18 cellular contexts compared by ENCODE assay signal in genomic region chr6:169071394-169071793, GRCh38.
A peak's percentile ranks its signal among the peaks of the same experiment; 100 is the strongest.
DNase-seq lines count a peak whose midpoint lies in the region; TF ChIP-seq lines count a peak whose summit lies in the region.
"Had no signal": no experiment of that assay in that cellular context is flagged by ENCODE, and none has a peak within 500 bp of the region (broad histone marks: within the 10 kb centered on the region; RNA-seq: fewer than 3 reads in every experiment).

No MANE protein-coding gene starts in this region.

- H3K36me3 ChIP-seq in adipocyte (ENCODE audit: control insufficient read depth, insufficient read depth, low read length, severe bottlenecking), result no peaks in the 10 kb centered on the region
- H3K36me3 ChIP-seq in hepatocyte (replicated peaks; ENCODE audit: insufficient read depth, low read depth), result no peaks in the 10 kb centered on the region
- no peaks in the 10 kb centered on the region for H3K36me3 ChIP-seq in skeletal muscle tissue (ENCODE audit: control insufficient read depth in 3 of 3, insufficient read depth in 3 of 3, low read length in 3 of 3)
- no peaks in the 10 kb centered on the region for H3K36me3 ChIP-seq in OCI-LY7 (ENCODE audit: insufficient read depth, low read length)
- no peaks in the 10 kb centered on the region for H3K36me3 ChIP-seq in PC-9 (ENCODE audit: low read depth)
- H3K36me3 ChIP-seq: pancreas, thyroid gland had no signal

- H2AFZ ChIP-seq in hepatocyte, result no peak overlapping the region
- H2AFZ ChIP-seq in OCI-LY7 (ENCODE audit: low read length), result no peak overlapping the region
- no peak overlapping the region for H2AFZ ChIP-seq in PC-9

- intact Hi-C loops in OCI-LY7 (cut with micrococcal nuclease; ENCODE audit: unreplicated experiment) (no loop called here), PC-9 (cut with micrococcal nuclease; ENCODE audit: unreplicated experiment) (no loop called here)

- H3K9me2 ChIP-seq in hepatocyte (replicated peaks; ENCODE audit: insufficient read depth) (no peaks in the 10 kb centered on the region), OCI-LY7 (ENCODE audit: insufficient read depth, low read length) (no peaks in the 10 kb centered on the region), PC-9 (ENCODE audit: insufficient read depth) (no peaks in the 10 kb centered on the region)

- no TSS peak for BruUV-seq in OCI-LY7 (replicated peaks; lab: Mats Ljungman, UMichigan)
- BruUV-seq in PC-9 (replicated peaks; lab: Mats Ljungman, UMichigan), result no TSS peak

- H3K4me3 ChIP-seq in adipocyte (ENCODE audit: low read length), result peak overlapping the region; percentile 44
- H3K4me3 ChIP-seq in hepatocyte, result no peak overlapping the region
- no peak overlapping the region for H3K4me3 ChIP-seq in skeletal muscle tissue (ENCODE audit: low read length in 3 of 3)
- H3K4me3 ChIP-seq in OCI-LY7 (ENCODE audit: low read depth, low read length, poor library complexity, severe bottlenecking), result no peak overlapping the region
- no peak overlapping the region for H3K4me3 ChIP-seq in PC-9
- H3K4me3 ChIP-seq: pancreas, thyroid gland had no signal

- no peaks in the 10 kb centered on the region for H3K9me3 ChIP-seq in adipocyte (ENCODE audit: control insufficient read depth, low read length)
- no peaks in the 10 kb centered on the region for H3K9me3 ChIP-seq in hepatocyte (ENCODE audit: low read depth)
- H3K9me3 ChIP-seq in skeletal muscle tissue (ENCODE audit: control insufficient read depth in 3 of 3, low read length in 3 of 3), result no peaks in the 10 kb centered on the region
- no peaks in the 10 kb centered on the region for H3K9me3 ChIP-seq in OCI-LY7 (ENCODE audit: low read length)
- no peaks in the 10 kb centered on the region for H3K9me3 ChIP-seq in PC-9 (ENCODE audit: insufficient read depth, low read depth)
- H3K9me3 ChIP-seq: pancreas, thyroid gland had no signal

- H3F3A ChIP-seq in PC-9 (ENCODE audit: insufficient read depth, low read depth), result no peaks in the 10 kb centered on the region

- no peaks in the 10 kb centered on the region for H4K20me1 ChIP-seq in hepatocyte (ENCODE audit: insufficient read depth, poor library complexity, severe bottlenecking)
- H4K20me1 ChIP-seq in OCI-LY7 (ENCODE audit: insufficient read depth, low read length), result no peaks in the 10 kb centered on the region
- H4K20me1 ChIP-seq in PC-9 (ENCODE audit: insufficient read depth), result no peaks in the 10 kb centered on the region

- WGBS in hepatocyte (ENCODE audit: low lambda C conversion rate, missing lambda C conversion rate), result 82% methylated on average over 7 of the region's 7 CpGs

- no peaks in the 10 kb centered on the region for H3K27me3 ChIP-seq in adipocyte (replicated peaks; ENCODE audit: control insufficient read depth, insufficient read depth, low read length)
- no peaks in the 10 kb centered on the region for H3K27me3 ChIP-seq in hepatocyte
- no peaks in the 10 kb centered on the region for H3K27me3 ChIP-seq in skeletal muscle tissue (ENCODE audit: control insufficient read depth in 3 of 3, insufficient read depth in 3 of 3, low read length in 3 of 3)
- H3K27me3 ChIP-seq in PC-9 (ENCODE audit: insufficient read depth, low read depth), result peaks cover 70% of the 10 kb centered on the region
- H3K27me3 ChIP-seq: pancreas, thyroid gland had no signal

- H3K27ac ChIP-seq in hepatocyte, result peak overlapping the region; percentile 21
- peak overlapping the region; percentile 50 for H3K27ac ChIP-seq in skeletal muscle tissue (ENCODE audit: low read depth, low read length)
- H3K27ac ChIP-seq in OCI-LY7 (ENCODE audit: low read depth, low read length, poor library complexity, severe bottlenecking), result no peak overlapping the region
- no peak overlapping the region for H3K27ac ChIP-seq in PC-9
- H3K27ac ChIP-seq: thyroid gland had no signal

- TF ChIP-seq CTCF in hepatocyte (IDR thresholded peaks at IDR 0.05; ENCODE audit: poor library complexity) (no peak), OCI-LY7 (conservative IDR thresholded peaks at IDR 0.05; ENCODE audit: low read length) (no peak), PC-9 (conservative IDR thresholded peaks at IDR 0.05) (no peak)

- DNase-seq in EH (ENCODE audit: low read depth) (peak; percentile 9), adipocyte (ENCODE audit: low read depth) (no peak), hepatocyte (ENCODE audit: low spot score) (no peak), OCI-LY7 (ENCODE audit: low spot score) (no peak), PC-9 (no peak), GM03348 (ENCODE audit: low spot score) (no peak)
- DNase-seq in activated CD4-positive, alpha-beta T cell treated with anti-CD3 and anti-CD28 coated beads for 48 hours, result no peak
- DNase-seq: activated CD4-positive, alpha-beta memory T cell treated with anti-CD3 and anti-CD28 coated beads for 36 hours; activated T-cell treated with anti-CD3 and anti-CD28 coated beads, Interleukin-2, amount 50 U/mL, for 4 hours; CD4-positive, alpha-beta memory T cell; KBM-7; MV-4-11; NCI-H187 treated with DMSO at 0.1 percent for 48 hours; NCI-H345; pancreas; small intestine; thyroid gland had no signal

- H3K79me2 ChIP-seq in hepatocyte, result no peaks in the 10 kb centered on the region
- no peaks in the 10 kb centered on the region for H3K79me2 ChIP-seq in OCI-LY7 (ENCODE audit: insufficient read depth, low read depth, low read length)
- H3K79me2 ChIP-seq in PC-9 (ENCODE audit: low read depth), result no peaks in the 10 kb centered on the region

- H3K4me2 ChIP-seq in hepatocyte (no peak overlapping the region), OCI-LY7 (ENCODE audit: low read length) (no peak overlapping the region), PC-9 (no peak overlapping the region)

- peak overlapping the region; percentile 79 for H3K9ac ChIP-seq in adipocyte (ENCODE audit: low read length)
- no peak overlapping the region for H3K9ac ChIP-seq in skeletal muscle tissue (ENCODE audit: low read depth in 1 of 3, low read length in 3 of 3)

- CTCF ChIA-PET in OCI-LY7 (lab: Charles Lee; ENCODE audit: unreplicated experiment) (no interaction called here), PC-9 (lab: Charles Lee) (no interaction called here)

- POLR2A ChIA-PET in OCI-LY7 (lab: Charles Lee), result no interaction called here
- POLR2A ChIA-PET in PC-9 (lab: Charles Lee; ENCODE audit: unreplicated experiment), result no interaction called here

- H3K4me1 ChIP-seq in adipocyte (ENCODE audit: control insufficient read depth, insufficient read depth, low read length), result peaks cover 60% of the 10 kb centered on the region
- H3K4me1 ChIP-seq in hepatocyte (ENCODE audit: insufficient read depth), result peaks cover 9% of the 10 kb centered on the region
- H3K4me1 ChIP-seq in skeletal muscle tissue (ENCODE audit: control insufficient read depth in 3 of 3, insufficient read depth in 3 of 3, low read length in 3 of 3), result peaks cover 5 to 13% (median 12%) of the 10 kb centered on the region in 3 donors
- no peaks in the 10 kb centered on the region for H3K4me1 ChIP-seq in OCI-LY7 (ENCODE audit: insufficient read depth, low read length, poor library complexity, severe bottlenecking)
- no peaks in the 10 kb centered on the region for H3K4me1 ChIP-seq in PC-9 (replicated peaks; ENCODE audit: insufficient read depth)
- H3K4me1 ChIP-seq: pancreas, thyroid gland had no signal

Comparison
In these comparisons a context has a peak if more than half of its experiments do, and no peak if none do; other contexts are left out.
1. H3K27ac ChIP-seq: peak in hepatocyte (single experiment) and skeletal muscle tissue (single experiment); none in OCI-LY7 (single experiment) and PC-9 (single experiment).